In the genomic region with DNA sequence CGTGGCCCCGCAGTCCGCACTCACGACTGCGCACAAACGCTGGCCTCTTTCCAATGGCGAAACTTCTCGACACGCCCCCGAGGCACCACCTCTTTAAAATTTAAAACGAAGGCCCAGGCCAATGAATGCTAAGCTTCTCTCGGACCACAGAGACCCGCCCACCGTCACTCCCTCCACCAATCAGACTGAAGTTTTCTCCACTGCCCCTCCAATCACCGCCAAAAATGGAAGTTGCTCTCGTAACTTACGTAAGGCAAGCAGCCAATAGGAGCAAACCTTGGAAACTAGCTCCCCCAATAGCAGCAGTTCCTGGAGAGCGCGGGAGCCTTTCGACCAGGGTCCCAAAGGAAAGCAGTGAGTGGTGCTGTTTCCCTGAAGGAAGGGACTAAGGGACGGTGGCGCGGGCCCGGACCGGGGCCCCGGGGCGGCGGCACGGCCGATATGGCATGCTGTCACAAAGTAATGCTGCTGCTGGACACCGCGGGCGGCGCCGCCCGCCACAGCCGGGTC, we compare ENCODE assay signal across 1 cellular context.
TF ChIP-seq lines count a peak whose summit lies in the region.

A gene with protein sequence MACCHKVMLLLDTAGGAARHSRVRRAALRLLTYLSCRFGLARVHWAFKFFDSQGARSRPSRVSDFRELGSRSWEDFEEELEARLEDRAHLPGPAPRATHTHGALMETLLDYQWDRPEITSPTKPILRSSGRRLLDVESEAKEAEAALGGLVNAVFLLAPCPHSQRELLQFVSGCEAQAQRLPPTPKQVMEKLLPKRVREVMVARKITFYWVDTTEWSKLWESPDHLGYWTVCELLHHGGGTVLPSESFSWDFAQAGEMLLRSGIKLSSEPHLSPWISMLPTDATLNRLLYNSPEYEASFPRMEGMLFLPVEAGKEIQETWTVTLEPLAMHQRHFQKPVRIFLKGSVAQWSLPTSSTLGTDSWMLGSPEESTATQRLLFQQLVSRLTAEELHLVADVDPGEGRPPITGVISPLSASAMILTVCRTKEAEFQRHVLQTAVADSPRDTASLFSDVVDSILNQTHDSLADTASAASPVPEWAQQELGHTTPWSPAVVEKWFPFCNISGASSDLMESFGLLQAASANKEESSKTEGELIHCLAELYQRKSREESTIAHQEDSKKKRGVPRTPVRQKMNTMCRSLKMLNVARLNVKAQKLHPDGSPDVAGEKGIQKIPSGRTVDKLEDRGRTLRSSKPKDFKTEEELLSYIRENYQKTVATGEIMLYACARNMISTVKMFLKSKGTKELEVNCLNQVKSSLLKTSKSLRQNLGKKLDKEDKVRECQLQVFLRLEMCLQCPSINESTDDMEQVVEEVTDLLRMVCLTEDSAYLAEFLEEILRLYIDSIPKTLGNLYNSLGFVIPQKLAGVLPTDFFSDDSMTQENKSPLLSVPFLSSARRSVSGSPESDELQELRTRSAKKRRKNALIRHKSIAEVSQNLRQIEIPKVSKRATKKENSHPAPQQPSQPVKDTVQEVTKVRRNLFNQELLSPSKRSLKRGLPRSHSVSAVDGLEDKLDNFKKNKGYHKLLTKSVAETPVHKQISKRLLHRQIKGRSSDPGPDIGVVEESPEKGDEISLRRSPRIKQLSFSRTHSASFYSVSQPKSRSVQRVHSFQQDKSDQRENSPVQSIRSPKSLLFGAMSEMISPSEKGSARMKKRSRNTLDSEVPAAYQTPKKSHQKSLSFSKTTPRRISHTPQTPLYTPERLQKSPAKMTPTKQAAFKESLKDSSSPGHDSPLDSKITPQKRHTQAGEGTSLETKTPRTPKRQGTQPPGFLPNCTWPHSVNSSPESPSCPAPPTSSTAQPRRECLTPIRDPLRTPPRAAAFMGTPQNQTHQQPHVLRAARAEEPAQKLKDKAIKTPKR (N-terminal part only) (plus strand): TSS at position 324 of the 510 bp plus-strand sequence. CDS start 118 bp downstream, at position 442.

TF ChIP-seq in HCT116, 20 proteins besides CTCF, POLR2A, EP300 and RAD21 (continued from another document):
- peak; percentile 95 for TF ChIP-seq SIN3A (IDR thresholded peaks at IDR 0.05; ENCODE audit: low read depth)
- no peak for TF ChIP-seq CBX3 (IDR thresholded peaks at IDR 0.05; ENCODE audit: low read depth)
- TF ChIP-seq SP1 (IDR thresholded peaks at IDR 0.05; ENCODE audit: low read depth), result peak; percentile 99
- no peak for TF ChIP-seq ZFX (IDR thresholded peaks at IDR 0.05)
- 0 out of 2 replicates have a peak, but pooled peaks have one; percentile 38 for TF ChIP-seq CEBPB (IDR thresholded peaks at IDR 0.05; ENCODE audit: low read depth)
- peak; percentile 30 for TF ChIP-seq TCF7L2 (IDR thresholded peaks at IDR 0.05; ENCODE audit: borderline replicate concordance, extremely low read depth, insufficient read depth, insufficient read length)
- TF ChIP-seq, protein P1, sequence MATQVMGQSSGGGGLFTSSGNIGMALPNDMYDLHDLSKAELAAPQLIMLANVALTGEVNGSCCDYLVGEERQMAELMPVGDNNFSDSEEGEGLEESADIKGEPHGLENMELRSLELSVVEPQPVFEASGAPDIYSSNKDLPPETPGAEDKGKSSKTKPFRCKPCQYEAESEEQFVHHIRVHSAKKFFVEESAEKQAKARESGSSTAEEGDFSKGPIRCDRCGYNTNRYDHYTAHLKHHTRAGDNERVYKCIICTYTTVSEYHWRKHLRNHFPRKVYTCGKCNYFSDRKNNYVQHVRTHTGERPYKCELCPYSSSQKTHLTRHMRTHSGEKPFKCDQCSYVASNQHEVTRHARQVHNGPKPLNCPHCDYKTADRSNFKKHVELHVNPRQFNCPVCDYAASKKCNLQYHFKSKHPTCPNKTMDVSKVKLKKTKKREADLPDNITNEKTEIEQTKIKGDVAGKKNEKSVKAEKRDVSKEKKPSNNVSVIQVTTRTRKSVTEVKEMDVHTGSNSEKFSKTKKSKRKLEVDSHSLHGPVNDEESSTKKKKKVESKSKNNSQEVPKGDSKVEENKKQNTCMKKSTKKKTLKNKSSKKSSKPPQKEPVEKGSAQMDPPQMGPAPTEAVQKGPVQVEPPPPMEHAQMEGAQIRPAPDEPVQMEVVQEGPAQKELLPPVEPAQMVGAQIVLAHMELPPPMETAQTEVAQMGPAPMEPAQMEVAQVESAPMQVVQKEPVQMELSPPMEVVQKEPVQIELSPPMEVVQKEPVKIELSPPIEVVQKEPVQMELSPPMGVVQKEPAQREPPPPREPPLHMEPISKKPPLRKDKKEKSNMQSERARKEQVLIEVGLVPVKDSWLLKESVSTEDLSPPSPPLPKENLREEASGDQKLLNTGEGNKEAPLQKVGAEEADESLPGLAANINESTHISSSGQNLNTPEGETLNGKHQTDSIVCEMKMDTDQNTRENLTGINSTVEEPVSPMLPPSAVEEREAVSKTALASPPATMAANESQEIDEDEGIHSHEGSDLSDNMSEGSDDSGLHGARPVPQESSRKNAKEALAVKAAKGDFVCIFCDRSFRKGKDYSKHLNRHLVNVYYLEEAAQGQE (IDR thresholded peaks at IDR 0.05; ENCODE audit: low read depth), result no peak
